Comparison of ENCODE assay signal across 8 cellular contexts in genomic region chr6:136289327-136289578, GRCh38. TPM values are rescaled to one million over a fixed set of nuclear protein-coding genes. Genes with fewer than 3 reads are reported as not detected.
DNase-seq lines count a peak whose midpoint lies in the region; ATAC-seq and TF ChIP-seq lines count a peak whose summit lies in the region.

No MANE protein-coding gene starts in this region.

- no peaks in the 10 kb centered on the region for H3K36me3 ChIP-seq in right lobe of liver

- intact Hi-C loops in right lobe of liver (cut with DNase I), result no loop called here

- no peak for TF ChIP-seq CTCF in AG10803 (conservative IDR thresholded peaks at IDR 0.05; ENCODE audit: low read length)
- no peak for TF ChIP-seq CTCF in right lobe of liver (IDR thresholded peaks at IDR 0.05)

- ATAC-seq in GM19324 (IDR thresholded peaks at IDR 0.05; ENCODE audit: low FRiP score, unreplicated experiment) (peak; percentile 55), HG03460 (IDR thresholded peaks at IDR 0.05; ENCODE audit: unreplicated experiment) (peak; percentile 40), right lobe of liver (peak; percentile 77 to 87 (median 80))

- no peaks in the 10 kb centered on the region for H3K9me3 ChIP-seq in right lobe of liver

- DNase-seq in AG10803 (ENCODE audit: low read depth) (peak; percentile 85), NCI-H526 treated with DMSO at 0.1 percent for 48 hours (lab: John Stamatoyannopoulos, UW) (peak; percentile 91), dermis microvascular lymphatic vessel endothelial cell (ENCODE audit: low read depth in 2 of 2) (peak; percentile 79 to 93), right lobe of liver (peak; percentile 91 to 93 (median 92))
- DNase-seq in activated CD4-positive, alpha-beta T cell treated with anti-CD3 and anti-CD28 coated beads, Interleukin-2, amount 50 U/mL, for 48 hours, result peak; percentile 89 to 92
- peak; percentile 92 for DNase-seq in stimulated activated CD4-positive, alpha-beta T cell treated with anti-CD3 and anti-CD28 coated beads, Interleukin-4, amount 100 ng/mL, for 1 hour

- peak overlapping the region; percentile 99 to 100 (median 100) for H3K27ac ChIP-seq in right lobe of liver

- TF ChIP-seq POLR2A in right lobe of liver (IDR thresholded peaks at IDR 0.05), result no peak

- under 1% methylated on average over 34 of the region's 34 CpGs for WGBS in right lobe of liver (ENCODE audit: insufficient coverage, low coverage, low lambda C conversion rate, missing lambda C conversion rate)

- H3K4me3 ChIP-seq in AG10803 (ENCODE audit: low read length), result peak overlapping the region; percentile 99
- H3K4me3 ChIP-seq in right lobe of liver, result peak overlapping the region; percentile 83 to 98 (median 91)

- H3K4me1 ChIP-seq in right lobe of liver, result peaks cover 0 to 40% (median 6%) of the 10 kb centered on the region in 4 donors

- H3K27me3 ChIP-seq in right lobe of liver, result no peaks in the 10 kb centered on the region

RNA-seq across cellular contexts. Expression of gene BCLAF1, which starts 0.4 kb away (rescaled TPM):
- total RNA-seq in dermis microvascular lymphatic vessel endothelial cell (67.3 and 71.1 TPM in 2 replicates), right lobe of liver (10 to 100 TPM; 30.5 to 57.2 (median 40.6) TPM)

RNA-seq across cellular contexts. Expression of gene MTFR2, which starts 39.1 kb away (rescaled TPM):
- 0.76 and 1.5 TPM in 2 replicates for total RNA-seq in dermis microvascular lymphatic vessel endothelial cell
- total RNA-seq in right lobe of liver, result under 1 TPM in 4 of 6 experiments, not detected in 2; 0.12 to 0.68 (median 0.45) TPM

Comparison
In these comparisons a context has a peak if more than half of its experiments do, and no peak if none do; other contexts are left out.
1. Peak in every context shown above with its lines: DNase-seq, ATAC-seq, H3K4me3 ChIP-seq and H3K27ac ChIP-seq.